7 cellular contexts compared by ENCODE assay signal in genomic region chr14:61476105-61476736, GRCh38.
DNase-seq lines count a peak whose midpoint lies in the region; ATAC-seq, FAIRE-seq and TF ChIP-seq lines count a peak whose summit lies in the region.

No MANE protein-coding gene starts in this region.

- no peak for FAIRE-seq in GM12892 (lab: Jason Lieb, UNC)

- in situ Hi-C loops in GM13976 (cut with MboI; ENCODE audit: low sequenced_read_pairs, unreplicated experiment) = loop anchor here (10.0 kb wide), 1 partner anchor 259 kb away; no protein-coding TSS in a partner anchor

- peak overlapping the region; percentile 61 to 68 for H3K4me3 Mint-ChIP-seq in stimulated activated naive B cell treated with anti-CD40 and anti-IgM and Interleukin-4, amounts not matched to agents 10 μg/mL and 1 μg/mL and 100 μg/mL, for 72 hours

- peak overlapping the region; percentile 97 for H3K27ac ChIP-seq in RWPE2 (ENCODE audit: poor library complexity, severe bottlenecking)
- peak overlapping the region; percentile 98 for H3K27ac ChIP-seq in right cardiac atrium (ENCODE audit: low read length)

- H3K9me3 ChIP-seq in RWPE2 (ENCODE audit: severe bottlenecking) (no peaks in the 10 kb centered on the region), right cardiac atrium (ENCODE audit: control insufficient read depth, low read length) (no peaks in the 10 kb centered on the region)

- H3K36me3 ChIP-seq in RWPE2 (ENCODE audit: low read depth) = no peaks in the 10 kb centered on the region

- intact Hi-C loops in right cardiac atrium (cut with DNase I) = loop anchor here in 2 of 4 donors (10.0 kb wide), 3 partner anchors 49 to 219 kb away; partner anchors contain the start of gene HIF1A (in 1 of the 2)

- ATAC-seq in GM21529 (IDR thresholded peaks at IDR 0.05; ENCODE audit: unreplicated experiment) = peak; percentile 10
- ATAC-seq in RWPE2 (ENCODE audit: low read depth) = no peak; the same call in 2 of the 3 replicates
- ATAC-seq in right cardiac atrium = peak in 1 of 2 donors; percentile 0
- ATAC-seq in stimulated activated naive B cell treated with anti-CD40 and anti-IgM and Interleukin-4, amounts not matched to agents 10 μg/mL and 1 μg/mL and 100 μg/mL, for 72 hours (replicated peaks) = peak; percentile 48 to 49

- TF ChIP-seq POLR2A in GM12892 (IDR thresholded peaks at IDR 0.05; ENCODE audit: low read depth, low read length) = no peak

- H3K27ac Mint-ChIP-seq in stimulated activated naive B cell treated with anti-CD40 and anti-IgM and Interleukin-4, amounts not matched to agents 10 μg/mL and 1 μg/mL and 100 μg/mL, for 72 hours = peak overlapping the region; percentile 97

- H3K27me3 ChIP-seq in RWPE2 (ENCODE audit: insufficient read depth, poor library complexity, severe bottlenecking) (no peaks in the 10 kb centered on the region), right cardiac atrium (ENCODE audit: control insufficient read depth, insufficient read depth) (no peaks in the 10 kb centered on the region)

- H3K4me1 ChIP-seq in RWPE2 (ENCODE audit: insufficient read depth, poor library complexity, severe bottlenecking) (peaks cover 68% of the 10 kb centered on the region), right cardiac atrium (ENCODE audit: control insufficient read depth, insufficient read depth, low read length) (peaks cover 26% of the 10 kb centered on the region)

- H3K4me3 ChIP-seq in RWPE2 (ENCODE audit: severe bottlenecking) (no peak overlapping the region), right cardiac atrium (ENCODE audit: low read length) (no peak overlapping the region)

- DNase-seq in RWPE2 (ENCODE audit: low spot score) (no peak), right cardiac atrium (no peak), NCI-H1048 (lab: John Stamatoyannopoulos, UW) (no peak), GM13976 (ENCODE audit: low spot score) (no peak), GM12892 (ENCODE audit: insufficient read length) (no peak)
- no peak for DNase-seq in stimulated activated naive B cell treated with anti-CD40 and anti-IgM and Interleukin-4, amounts not matched to agents 10 μg/mL and 1 μg/mL and 100 μg/mL, for 72 hours

- H3K36me3 Mint-ChIP-seq in stimulated activated naive B cell treated with anti-CD40 and anti-IgM and Interleukin-4, amounts not matched to agents 10 μg/mL and 1 μg/mL and 100 μg/mL, for 72 hours = no peaks in the 10 kb centered on the region

- WGBS in right cardiac atrium = 66% methylated on average over 2 of the region's 2 CpGs

- H3K4me1 Mint-ChIP-seq in stimulated activated naive B cell treated with anti-CD40 and anti-IgM and Interleukin-4, amounts not matched to agents 10 μg/mL and 1 μg/mL and 100 μg/mL, for 72 hours = peaks cover 62 to 93% of the 10 kb centered on the region in 2 donors

- no peaks in the 10 kb centered on the region for H3K27me3 Mint-ChIP-seq in stimulated activated naive B cell treated with anti-CD40 and anti-IgM and Interleukin-4, amounts not matched to agents 10 μg/mL and 1 μg/mL and 100 μg/mL, for 72 hours

- no peaks in the 10 kb centered on the region for H3K9me3 Mint-ChIP-seq in stimulated activated naive B cell treated with anti-CD40 and anti-IgM and Interleukin-4, amounts not matched to agents 10 μg/mL and 1 μg/mL and 100 μg/mL, for 72 hours

- no peak for TF ChIP-seq CTCF in RWPE2 (IDR thresholded peaks at IDR 0.05; ENCODE audit: poor library complexity, severe bottlenecking)
- no peak for TF ChIP-seq CTCF in GM13976 (IDR thresholded peaks at IDR 0.05; ENCODE audit: borderline replicate concordance, control extremely low read depth, extremely low read depth, insufficient read depth, missing control alignments)
